Comparison of ENCODE assay signal across 19 cellular contexts in the genomic region with DNA sequence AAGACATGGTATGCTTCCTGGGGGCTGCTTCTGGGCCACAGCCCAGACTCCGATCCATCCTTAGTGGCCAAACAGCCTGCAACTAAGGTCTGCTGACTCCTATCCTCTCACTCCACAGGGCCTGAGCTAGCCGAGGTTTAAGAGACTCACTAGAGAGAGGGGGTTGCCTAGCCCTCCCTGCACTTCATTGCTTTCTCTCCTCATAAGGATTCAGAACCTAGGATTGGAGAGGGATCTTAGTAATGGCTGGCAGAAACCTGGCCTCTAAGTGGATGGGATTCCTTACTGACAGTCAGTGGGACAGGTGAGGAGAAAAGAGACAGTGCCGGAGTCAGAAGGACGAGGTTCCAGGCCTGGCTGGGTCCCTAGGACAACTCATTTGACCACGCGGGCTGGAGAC. TPM values are rescaled to one million over a fixed set of nuclear protein-coding genes. Genes with fewer than 3 reads are reported as not detected.
A peak's percentile ranks its signal among the peaks of the same experiment; 100 is the strongest.
DNase-seq lines count a peak whose midpoint lies in the region; TF ChIP-seq lines count a peak whose summit lies in the region.
"Had no signal": no experiment of that assay in that cellular context is flagged by ENCODE, and none has a peak within 500 bp of the region (broad histone marks: within the 10 kb centered on the region; RNA-seq: fewer than 3 reads in every experiment).

No MANE protein-coding gene starts in this region.

- H3K4me3 ChIP-seq in DOHH2 (ENCODE audit: low read length) (no peak overlapping the region), OCI-LY7 (ENCODE audit: low read depth, low read length, poor library complexity, severe bottlenecking) (no peak overlapping the region), hepatocyte (no peak overlapping the region), BE2C (ENCODE audit: low read depth, low read length) (no peak overlapping the region)
- H3K4me3 ChIP-seq: body of pancreas, heart right ventricle, stomach had no signal

- H3K4me1 ChIP-seq in DOHH2 (ENCODE audit: control insufficient read depth, low read length): peaks cover 70% of the 10 kb centered on the region
- peaks cover 64% of the 10 kb centered on the region for H3K4me1 ChIP-seq in OCI-LY7 (ENCODE audit: insufficient read depth, low read length, poor library complexity, severe bottlenecking)
- peaks cover 20% of the 10 kb centered on the region for H3K4me1 ChIP-seq in hepatocyte (ENCODE audit: insufficient read depth)
- peaks cover 10% of the 10 kb centered on the region for H3K4me1 ChIP-seq in BE2C

- no peaks in the 10 kb centered on the region for H3K27me3 ChIP-seq in DOHH2 (ENCODE audit: control insufficient read depth, low read length)
- H3K27me3 ChIP-seq in hepatocyte: no peaks in the 10 kb centered on the region
- no peaks in the 10 kb centered on the region for H3K27me3 ChIP-seq in BE2C
- H3K27me3 ChIP-seq: body of pancreas, heart right ventricle, stomach had no signal

- 80% methylated on average over 6 of the region's 6 CpGs for WGBS in hepatocyte (ENCODE audit: low lambda C conversion rate, missing lambda C conversion rate)

- H3K9me3 ChIP-seq in DOHH2 (ENCODE audit: control insufficient read depth, insufficient read depth, low read length) (no peaks in the 10 kb centered on the region), OCI-LY7 (ENCODE audit: low read length) (no peaks in the 10 kb centered on the region), hepatocyte (ENCODE audit: low read depth) (no peaks in the 10 kb centered on the region), BE2C (no peaks in the 10 kb centered on the region)
- H3K9me3 ChIP-seq: body of pancreas, heart right ventricle, stomach had no signal

- H3K36me3 ChIP-seq in DOHH2 (ENCODE audit: control insufficient read depth, low read length) (no peaks in the 10 kb centered on the region), OCI-LY7 (ENCODE audit: insufficient read depth, low read length) (no peaks in the 10 kb centered on the region), hepatocyte (replicated peaks; ENCODE audit: insufficient read depth, low read depth) (no peaks in the 10 kb centered on the region), BE2C (no peaks in the 10 kb centered on the region)
- H3K36me3 ChIP-seq: heart right ventricle, stomach had no signal

- no TSS peak for BruUV-seq in OCI-LY7 (replicated peaks; lab: Mats Ljungman, UMichigan)

- CTCF ChIA-PET in OCI-LY7 (lab: Charles Lee; ENCODE audit: unreplicated experiment): no interaction called here

- peaks cover 11% of the 10 kb centered on the region for H3F3A ChIP-seq in DOHH2 (ENCODE audit: control insufficient read depth, insufficient read depth)

- H3K9me2 ChIP-seq in DOHH2 (replicated peaks; ENCODE audit: control insufficient read depth, low read length) (no peaks in the 10 kb centered on the region), OCI-LY7 (ENCODE audit: insufficient read depth, low read length) (no peaks in the 10 kb centered on the region), hepatocyte (replicated peaks; ENCODE audit: insufficient read depth) (no peaks in the 10 kb centered on the region)

- H3K27ac ChIP-seq in DOHH2 (ENCODE audit: low read depth, low read length) (no peak overlapping the region), OCI-LY7 (ENCODE audit: low read depth, low read length, poor library complexity, severe bottlenecking) (no peak overlapping the region), hepatocyte (no peak overlapping the region)
- H3K27ac ChIP-seq: body of pancreas, heart right ventricle had no signal

- no peaks in the 10 kb centered on the region for H4K20me1 ChIP-seq in DOHH2 (ENCODE audit: control insufficient read depth, insufficient read depth, low read depth, low read length)
- no peaks in the 10 kb centered on the region for H4K20me1 ChIP-seq in OCI-LY7 (ENCODE audit: insufficient read depth, low read length)
- H4K20me1 ChIP-seq in hepatocyte (ENCODE audit: insufficient read depth, poor library complexity, severe bottlenecking): no peaks in the 10 kb centered on the region

- TF ChIP-seq CTCF in DOHH2 (IDR thresholded peaks at IDR 0.05; ENCODE audit: low read depth, low read length, poor library complexity, severe bottlenecking) (no peak), OCI-LY7 (conservative IDR thresholded peaks at IDR 0.05; ENCODE audit: low read length) (no peak), hepatocyte (IDR thresholded peaks at IDR 0.05; ENCODE audit: poor library complexity) (no peak), BE2C (IDR thresholded peaks at IDR 0.05; ENCODE audit: low read depth, low read length) (no peak)

- POLR2A ChIA-PET in OCI-LY7 (lab: Charles Lee): interaction anchor here (0.5 to 1.1 kb wide), 6 partner anchors 9 to 441 kb away, joined by 3 to 5 read pairs (median 3); no protein-coding TSS in a partner anchor

- H2AFZ ChIP-seq in OCI-LY7 (ENCODE audit: low read length) (peak overlapping the region; percentile 3; the same call in 1 of the 2 replicates), hepatocyte (no peak overlapping the region)

- no peak for DNase-seq in OCI-LY7 (ENCODE audit: low spot score)
- DNase-seq in islet precursor cell: peak; percentile 66
- DNase-seq in retina: peak; percentile 6
- DNase-seq in hepatocyte (ENCODE audit: low spot score): no peak
- DNase-seq in BE2C: no peak
- no peak for DNase-seq in GOT3 (lab: John Stamatoyannopoulos, UW)
- DNase-seq: activated CD4-positive, alpha-beta T cell treated with anti-CD3 and anti-CD28 coated beads for 4 hours; activated naive CD8-positive, alpha-beta T cell treated with anti-CD3 and anti-CD28 coated beads, Interleukin-2, amount 10 ng/mL, durations not matched to agents 7 days and 5 days; body of pancreas; heart right ventricle; Kasumi-1; left ventricle myocardium superior; NCI-H1048; NCI-H1930; NK-92 treated with Interleukin-12 subunit alpha and Interleukin-12 subunit beta, amount 100 ng/mL, for 24 hours; nucleus accumbens; stimulated activated CD4-positive, alpha-beta T cell treated with anti-CD3 and anti-CD28 coated beads, Interleukin-4, amount 100 ng/mL, for 4 hours; stomach had no signal

- no peaks in the 10 kb centered on the region for H3K79me2 ChIP-seq in DOHH2 (ENCODE audit: control insufficient read depth, low read length)
- H3K79me2 ChIP-seq in OCI-LY7 (ENCODE audit: insufficient read depth, low read depth, low read length): no peaks in the 10 kb centered on the region
- H3K79me2 ChIP-seq in hepatocyte: no peaks in the 10 kb centered on the region

- intact Hi-C loops in OCI-LY7 (cut with micrococcal nuclease; ENCODE audit: unreplicated experiment): no loop called here

- H3K4me2 ChIP-seq in DOHH2 (ENCODE audit: low read length) (peak overlapping the region; percentile 1; the same call in 1 of the 2 replicates), OCI-LY7 (ENCODE audit: low read length) (no peak overlapping the region), hepatocyte (no peak overlapping the region)

RNA-seq across cellular contexts. Expression of gene DDIT4, which starts 8.2 kb away (rescaled TPM):
- 102 and 105 TPM in 2 replicates for total RNA-seq in OCI-LY7 (2014; rRNA removed; shearing (Covaris generic))
- total RNA-seq in OCI-LY7 (2022) (32.8 and 91.8 TPM in 2 replicates), hepatocyte (162 and 165 TPM in 2 replicates)
- polyA plus RNA-seq in hepatocyte: 189 and 235 TPM in 2 replicates
- 468 TPM for polyA plus RNA-seq in BE2C (2012; ENCODE audit: insufficient read depth, insufficient read length, low read depth)

RNA-seq across cellular contexts. Expression of gene ASCC1, which starts 49.4 kb away (rescaled TPM):
- 19.3 and 27.1 TPM in 2 replicates for total RNA-seq in OCI-LY7 (2014; rRNA removed; shearing (Covaris generic))
- total RNA-seq in OCI-LY7 (2022): 51.5 and 59.9 TPM in 2 replicates
- total RNA-seq in hepatocyte: 38.7 and 43.3 TPM in 2 replicates
- 25.2 and 31.8 TPM in 2 replicates for polyA plus RNA-seq in hepatocyte
- 22.0 TPM for polyA plus RNA-seq in BE2C (2012; ENCODE audit: insufficient read depth, insufficient read length, low read depth)

RNA-seq across cellular contexts. Expression of gene ANAPC16, which starts 49.7 kb away (rescaled TPM):
- total RNA-seq in OCI-LY7 (2014; rRNA removed; shearing (Covaris generic)): 48.4 and 68.0 TPM in 2 replicates
- 84.7 and 92.8 TPM in 2 replicates for total RNA-seq in OCI-LY7 (2022)
- 109 and 117 TPM in 2 replicates for total RNA-seq in hepatocyte
- polyA plus RNA-seq in hepatocyte: 118 and 131 TPM in 2 replicates
- 95.9 TPM for polyA plus RNA-seq in BE2C (2012; ENCODE audit: insufficient read depth, insufficient read length, low read depth)

Comparison
In these comparisons a context has a peak if more than half of its experiments do, and no peak if none do; other contexts are left out.
1. DNase-seq: peak in islet precursor cell (single experiment) and retina (single experiment); none in OCI-LY7 (single experiment), hepatocyte (single experiment), BE2C (single experiment) and GOT3 (single experiment).